ENCODE assay signal across 21 cellular contexts in the genomic region with DNA sequence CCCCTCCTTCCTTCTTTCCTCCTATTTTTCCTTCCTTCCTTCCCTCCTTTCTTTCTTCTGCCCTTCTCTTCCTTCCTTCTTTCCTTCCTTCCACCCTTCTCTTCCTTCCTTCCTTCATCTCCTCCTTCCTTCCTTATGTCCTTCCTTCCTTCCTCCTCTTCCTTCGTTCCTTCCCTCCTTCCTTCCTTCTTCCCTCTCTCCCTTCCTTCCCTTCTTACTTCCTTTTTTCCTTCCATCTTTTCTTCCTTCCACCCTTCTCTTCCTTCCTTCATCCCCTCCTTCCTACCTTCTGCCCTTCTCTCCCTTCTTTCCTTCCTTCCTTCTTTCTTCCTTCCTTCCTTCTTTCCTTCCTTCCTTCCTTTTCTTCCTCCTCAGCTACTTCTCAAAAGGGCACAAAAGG.
DNase-seq lines count a peak whose midpoint lies in the region; ATAC-seq, FAIRE-seq and TF ChIP-seq lines count a peak whose summit lies in the region.
"Had no signal": no experiment of that assay in that cellular context is flagged by ENCODE, and none has a peak within 500 bp of the region (broad histone marks: within the 10 kb centered on the region; RNA-seq: fewer than 3 reads in every experiment).

No MANE protein-coding gene starts in this region.

- DNase-seq in T-helper 2 cell treated with Interferon-gamma antibody and Interleukin-4, amounts not matched to agents 5 μg/mL and 100 μg/mL, for 36 hours (ENCODE audit: low spot score), result no peak
- no peak for DNase-seq in T-helper 2 cell
- DNase-seq in H9, result no peak
- no peak for DNase-seq in K562 (ENCODE audit: extremely low read depth in 1 of 4, low spot score in 3 of 4)
- no peak for DNase-seq in NCI-H2107 treated with DMSO at 0.1 percent for 48 hours (lab: John Stamatoyannopoulos, UW; ENCODE audit: unreplicated experiment)
- DNase-seq: AML-193; Caco-2; Calu3; CD4-positive, alpha-beta T cell; CD8-positive, alpha-beta T cell; DMS79 treated with DMSO at 0.1 percent for 48 hours; GF-D8 had no signal

- intact Hi-C loops in K562 (cut with micrococcal nuclease), result no loop called here

- BruUV-seq in K562 (replicated peaks; lab: Mats Ljungman, UMichigan), result no TSS peak

- no peak overlapping the region for H2BK5ac ChIP-seq in H9 (ENCODE audit: insufficient read length, low read length)

- H4K20me1 ChIP-seq in H9 (ENCODE audit: control insufficient read depth, insufficient read depth, insufficient read length) (no peaks in the 10 kb centered on the region), K562 (replicated peaks; ENCODE audit: control insufficient read depth, insufficient read depth, low read length) (no peaks in the 10 kb centered on the region; the same call in 1 of the 2 replicates)
- H4K20me1 ChIP-seq: BLaER1 treated with 17β-estradiol and CSF1 and Interleukin-3, amounts not matched to agents 10 nM and 100 nM had no signal

- ATAC-seq in K562, result no peak
- ATAC-seq: A549; CD8-positive, alpha-beta T cell had no signal

- H2BK20ac ChIP-seq in H9 (ENCODE audit: low read depth, low read length, poor library complexity, severe bottlenecking), result no peak overlapping the region

- in situ Hi-C loops in K562 (cut with MboI), result no loop called here

- peaks cover 2% of the 10 kb centered on the region; the same call in 1 of the 2 replicates for H3K4me1 ChIP-seq in H9 (ENCODE audit: insufficient read depth, low read length)
- no peaks in the 10 kb centered on the region for H3K4me1 ChIP-seq in K562 (replicated peaks in 1 of 2; ENCODE audit: control insufficient read depth in 2 of 2, insufficient read depth in 2 of 2, low read length in 2 of 2)
- H3K4me1 ChIP-seq: A549, Caco-2 had no signal

- H3K79me1 ChIP-seq in H9 (ENCODE audit: insufficient read depth, low read depth, low read length, poor library complexity, severe bottlenecking), result no peaks in the 10 kb centered on the region

- H2BK120ac ChIP-seq in H9 (ENCODE audit: low read depth, low read length, poor library complexity, severe bottlenecking), result no peak overlapping the region

- H3K27me3 ChIP-seq in H9 (ENCODE audit: insufficient read depth, low read length), result no peaks in the 10 kb centered on the region
- no peaks in the 10 kb centered on the region; a peak in 1 of 5 replicates for H3K27me3 ChIP-seq in K562 (ENCODE audit: control insufficient read depth in 2 of 2, insufficient read depth in 2 of 2, low read length in 2 of 2)
- H3K27me3 ChIP-seq: BLaER1 treated with 17β-estradiol and CSF1 and Interleukin-3, amounts not matched to agents 10 nM and 100 nM had no signal

- H3K9me1 ChIP-seq in K562 (ENCODE audit: control insufficient read depth, insufficient read depth, low read length), result no peaks in the 10 kb centered on the region

- no peak overlapping the region for H4K5ac ChIP-seq in H9 (ENCODE audit: insufficient read length, low read depth, low read length)

- H3K36me3 Mint-ChIP-seq in T-helper 2 cell treated with Interferon-gamma antibody and Interleukin-4, amounts not matched to agents 5 μg/mL and 100 μg/mL, for 36 hours (ENCODE audit: low read depth), result no peaks in the 10 kb centered on the region
- no peaks in the 10 kb centered on the region for H3K36me3 Mint-ChIP-seq in H9 (ENCODE audit: insufficient read depth in 1 of 3, low read depth in 3 of 3)
- H3K36me3 Mint-ChIP-seq: CD8-positive, alpha-beta T cell had no signal

- TF ChIP-seq EP300 in K562 (IDR thresholded peaks at IDR 0.05; ENCODE audit: low read length), result no peak

- no peak overlapping the region for H2AK5ac ChIP-seq in H9 (ENCODE audit: insufficient read length, low read length)

- H2AFZ ChIP-seq in H9 (ENCODE audit: low read length), result no peak overlapping the region
- H2AFZ ChIP-seq in K562 (ENCODE audit: low read depth, low read length), result no peak overlapping the region

- no peak for TF ChIP-seq RAD21 in K562 (CRISPR knock-in tag; conservative IDR thresholded peaks at IDR 0.05 in 1 of 2, IDR thresholded peaks at IDR 0.05 in 1 of 2)

- no peak overlapping the region for H3K4me3 ChIP-seq in K562
- H3K4me3 ChIP-seq: A549; BLaER1 treated with 17β-estradiol and CSF1 and Interleukin-3, amounts not matched to agents 10 nM and 100 nM had no signal

- FAIRE-seq in K562 (lab: Jason Lieb, UNC), result no peak
- FAIRE-seq: A549, D721Med, G401.6, GM12891, GM19239 had no signal

- H3K4me1 Mint-ChIP-seq in T-helper 2 cell treated with Interferon-gamma antibody and Interleukin-4, amounts not matched to agents 5 μg/mL and 100 μg/mL, for 36 hours (ENCODE audit: low read depth), result no peaks in the 10 kb centered on the region
- H3K4me1 Mint-ChIP-seq in H9, result peaks cover 18 to 19% of the 10 kb centered on the region in 2 experiments
- H3K4me1 Mint-ChIP-seq: B cell had no signal

- no peak overlapping the region for H3K4me3 Mint-ChIP-seq in T-helper 2 cell treated with Interferon-gamma antibody and Interleukin-4, amounts not matched to agents 5 μg/mL and 100 μg/mL, for 36 hours
- H3K4me3 Mint-ChIP-seq in H9, result no peak overlapping the region
- H3K4me3 Mint-ChIP-seq: B cell; CD4-positive, alpha-beta T cell; CD8-positive, alpha-beta T cell had no signal

- H3K79me2 ChIP-seq in H9 (ENCODE audit: insufficient read depth, low read length), result no peaks in the 10 kb centered on the region
- H3K79me2 ChIP-seq in K562 (ENCODE audit: control insufficient read depth, insufficient read depth, low read length), result no peaks in the 10 kb centered on the region

- no peak overlapping the region for H4K8ac ChIP-seq in H9 (replicated peaks; ENCODE audit: insufficient read length, low read depth, low read length)

- H3K9me3 Mint-ChIP-seq in T-helper 2 cell treated with Interferon-gamma antibody and Interleukin-4, amounts not matched to agents 5 μg/mL and 100 μg/mL, for 36 hours, result peaks cover 3% of the 10 kb centered on the region
- peaks cover 0 to 1% of the 10 kb centered on the region in 2 experiments; a peak in 2 of 5 replicates for H3K9me3 Mint-ChIP-seq in H9
- H3K9me3 Mint-ChIP-seq: CD4-positive, alpha-beta T cell; CD8-positive, alpha-beta T cell had no signal

- no peak overlapping the region for H3K23ac ChIP-seq in H9 (ENCODE audit: insufficient read length, low read depth, low read length)

- H3K27ac Mint-ChIP-seq in T-helper 2 cell treated with Interferon-gamma antibody and Interleukin-4, amounts not matched to agents 5 μg/mL and 100 μg/mL, for 36 hours, result peak overlapping the region; percentile 28
- peak overlapping the region in 2 of 3 experiments; percentile 25 to 35; a peak in 2 of 7 replicates for H3K27ac Mint-ChIP-seq in H9
- H3K27ac Mint-ChIP-seq: B cell; CD4-positive, alpha-beta T cell; CD8-positive, alpha-beta T cell had no signal

- H3K9ac ChIP-seq in H9 (ENCODE audit: extremely low read depth, insufficient read length, low read length), result no peak overlapping the region
- H3K9ac ChIP-seq in K562 (ENCODE audit: insufficient read depth in 1 of 2, low read depth in 2 of 2, low read length in 2 of 2), result no peak overlapping the region
- H3K9ac ChIP-seq: BLaER1 treated with 17β-estradiol and CSF1 and Interleukin-3, amounts not matched to agents 10 nM and 100 nM had no signal

- no peak overlapping the region for H4K91ac ChIP-seq in H9 (ENCODE audit: insufficient read length, low read depth, low read length)

- H3K18ac ChIP-seq in H9 (ENCODE audit: insufficient read length, low read depth, low read length), result no peak overlapping the region

- H3K9me3 ChIP-seq in H9 (ENCODE audit: control insufficient read depth, low read depth, low read length) (no peaks in the 10 kb centered on the region), K562 (replicated peaks; ENCODE audit: control insufficient read depth, insufficient read depth, low read depth, low read length) (no peaks in the 10 kb centered on the region)
- H3K9me3 ChIP-seq: Caco-2 had no signal

- H2BK12ac ChIP-seq in H9 (ENCODE audit: insufficient read length, low read depth, low read length), result no peak overlapping the region

- H3K14ac ChIP-seq in H9 (ENCODE audit: insufficient read depth, low read length), result no peak overlapping the region

- no peak for TF ChIP-seq CTCF in H9 (conservative IDR thresholded peaks at IDR 0.05)
- TF ChIP-seq CTCF in K562 (IDR thresholded peaks at IDR 0.05 in 2 of 3, conservative IDR thresholded peaks at IDR 0.05 in 1 of 3; ENCODE audit: insufficient read depth in 2 of 3, low read depth in 1 of 3, low read length in 3 of 3), result no peak

- no peak for TF ChIP-seq POLR2A in K562 (conservative IDR thresholded peaks at IDR 0.05)

- H3K4ac ChIP-seq in H9 (ENCODE audit: low read depth, low read length), result no peak overlapping the region

- H3T11ph ChIP-seq in H9 (ENCODE audit: low read length), result no peak overlapping the region

- no peak overlapping the region for H3K4me2 ChIP-seq in H9 (ENCODE audit: insufficient read depth, insufficient read length, low read length)
- H3K4me2 ChIP-seq in K562 (ENCODE audit: insufficient read depth, low read length), result no peak overlapping the region
- H3K4me2 ChIP-seq: A549; BLaER1 treated with 17β-estradiol and CSF1 and Interleukin-3, amounts not matched to agents 10 nM and 100 nM had no signal

- H3K27me3 Mint-ChIP-seq in T-helper 2 cell treated with Interferon-gamma antibody and Interleukin-4, amounts not matched to agents 5 μg/mL and 100 μg/mL, for 36 hours (ENCODE audit: low read depth), result no peaks in the 10 kb centered on the region
- H3K27me3 Mint-ChIP-seq in H9 (ENCODE audit: low read depth), result no peaks in the 10 kb centered on the region
- H3K27me3 Mint-ChIP-seq: B cell; CD4-positive, alpha-beta T cell had no signal

- H3K27ac ChIP-seq in H9 (ENCODE audit: insufficient read length, low read depth, low read length) (no peak overlapping the region), K562 (ENCODE audit: extremely low read depth, low read depth, low read length) (no peak overlapping the region)
- H3K27ac ChIP-seq: 22Rv1; A549; BLaER1 treated with 17β-estradiol and CSF1 and Interleukin-3, amounts not matched to agents 10 nM and 100 nM; C4-2B had no signal

- H3K56ac ChIP-seq in H9 (ENCODE audit: insufficient read length, low read depth, low read length), result no peak overlapping the region

- CTCF ChIA-PET in K562 (lab: Yijun Ruan, JAX; ENCODE audit: low intra/inter-chr PET ratio), result no interaction called here

- no peaks in the 10 kb centered on the region for H3K36me3 ChIP-seq in K562 (ENCODE audit: control insufficient read depth, insufficient read depth, low read length)
- H3K36me3 ChIP-seq: BLaER1 treated with 17β-estradiol and CSF1 and Interleukin-3, amounts not matched to agents 10 nM and 100 nM had no signal

- no peaks in the 10 kb centered on the region for H3K23me2 ChIP-seq in H9 (ENCODE audit: insufficient read length, low read depth, low read length, poor library complexity, severe bottlenecking)

- POLR2A ChIA-PET in K562 (lab: Yijun Ruan, JAX), result no interaction called here

- no CpG with 5 or more reads among the region's 1 CpG for WGBS in H9 (ENCODE audit: extremely low coverage, insufficient read length, low lambda C conversion rate)
- no CpG with 5 or more reads among the region's 1 CpG for WGBS in K562 (ENCODE audit: insufficient coverage, low coverage, missing lambda C conversion rate)

- H2BK15ac ChIP-seq in H9 (ENCODE audit: low read depth, low read length), result no peak overlapping the region
